ENCODE assay signal across 22 cellular contexts in the genomic region with DNA sequence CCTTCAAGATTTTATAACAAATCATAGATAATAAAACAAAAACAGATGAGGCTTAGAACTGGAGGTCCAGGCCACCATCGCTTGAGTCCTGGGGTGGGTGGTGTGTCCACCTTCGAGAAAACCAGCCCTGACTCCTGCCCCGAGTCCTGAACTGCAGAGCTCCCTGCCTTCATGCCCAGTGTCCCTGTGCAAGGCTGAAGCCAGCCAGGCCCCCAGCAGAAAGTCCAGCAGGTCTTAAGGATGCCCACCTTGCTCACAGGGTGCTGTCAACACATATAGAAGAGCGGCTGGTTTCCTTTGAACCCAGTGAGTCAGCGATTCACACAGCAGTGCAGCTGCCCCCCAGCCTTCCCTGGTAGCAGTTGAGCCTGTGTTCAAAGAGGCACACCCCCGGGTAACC.
"Had no signal": no experiment of that assay in that cellular context is flagged by ENCODE, and none has a peak within 500 bp of the region (broad histone marks: within the 10 kb centered on the region; RNA-seq: fewer than 3 reads in every experiment).

No MANE protein-coding gene starts in this region.

- H3K36me3 Mint-ChIP-seq: natural killer cell, WTC11 had no signal

- H3K9me3 Mint-ChIP-seq: activated naive CD4-positive, alpha-beta T cell treated with anti-CD3 and anti-CD28 coated beads for 36 hours; natural killer cell; T-helper 1 cell treated with Interleukin-12 subunit alpha and Interleukin-12 subunit beta and Interleukin-4 antibody, amounts not matched to agents 30 μg/mL and 1 μg/mL, for 36 hours; WTC11 had no signal

- H3K27ac ChIP-seq: body of pancreas, cardiac muscle cell, hepatocyte, ovary, prostate gland, testis, upper lobe of left lung had no signal

- ATAC-seq: body of pancreas, esophagus mucosa, left ventricle myocardium superior, natural killer cell, WTC11 had no signal

- H3K4me3 ChIP-seq: body of pancreas, cardiac muscle cell, hepatocyte, ovary, prostate gland, testis, upper lobe of left lung had no signal

- H3K27ac Mint-ChIP-seq: activated naive CD4-positive, alpha-beta T cell treated with anti-CD3 and anti-CD28 coated beads for 36 hours; natural killer cell; T-helper 1 cell treated with Interleukin-12 subunit alpha and Interleukin-12 subunit beta and Interleukin-4 antibody, amounts not matched to agents 30 μg/mL and 1 μg/mL, for 36 hours had no signal

- H3K27me3 ChIP-seq: body of pancreas, cardiac muscle cell, hepatocyte, ovary, testis, upper lobe of left lung had no signal

- H3K9me3 ChIP-seq: body of pancreas, ovary, prostate gland, testis, upper lobe of left lung had no signal

- DNase-seq: activated CD4-positive, alpha-beta T cell treated with anti-CD3 and anti-CD28 coated beads, Interleukin-2, amount 50 U/mL, for 4 hours; activated naive CD4-positive, alpha-beta T cell treated with anti-CD3 and anti-CD28 coated beads for 36 hours; activated T-cell treated with anti-CD3 and anti-CD28 coated beads for 4 hours; anterior cingulate cortex; effector memory CD4-positive, alpha-beta T cell; foreskin melanocyte; left ventricle myocardium superior; midbrain; natural killer cell; stimulated activated CD4-positive, alpha-beta T cell treated with anti-CD3 and anti-CD28 coated beads, Interleukin-12 subunit alpha, Interleukin-12 subunit beta, amount 100 ng/mL, for 4 hours; stimulated activated CD4-positive, alpha-beta T cell treated with anti-CD3 and anti-CD28 coated beads, Interleukin-4, amount 100 ng/mL, for 4 hours; T1000; testis had no signal

- H3K4me3 Mint-ChIP-seq: activated naive CD4-positive, alpha-beta T cell treated with anti-CD3 and anti-CD28 coated beads for 36 hours; natural killer cell; T-helper 1 cell treated with Interleukin-12 subunit alpha and Interleukin-12 subunit beta and Interleukin-4 antibody, amounts not matched to agents 30 μg/mL and 1 μg/mL, for 36 hours; WTC11 had no signal

- H3K4me1 Mint-ChIP-seq: natural killer cell, WTC11 had no signal

- H3K4me1 ChIP-seq: body of pancreas, prostate gland, testis, upper lobe of left lung had no signal

- H3K36me3 ChIP-seq: cardiac muscle cell, ovary, prostate gland had no signal
